1 cellular context compared by ENCODE assay signal in genomic region chr7:67302113-67303039, GRCh38.
TF ChIP-seq lines count a peak whose summit lies in the region.

No MANE protein-coding gene starts in this region.

TF ChIP-seq in H1, 55 proteins besides CTCF, POLR2A, EP300 and RAD21 (continued from another document):
- TF ChIP-seq TEAD4 (IDR thresholded peaks at IDR 0.05; ENCODE audit: low read depth, low read length) (0 out of 2 replicates have a peak, but pooled peaks have one; percentile 32), RXRA (IDR thresholded peaks at IDR 0.05; ENCODE audit: insufficient read depth, low read depth, low read length) (no peak), NRF1 (IDR thresholded peaks at IDR 0.05; ENCODE audit: low read depth, low read length) (peak; percentile 42), E2F6 (IDR thresholded peaks at IDR 0.05) (peak; percentile 31), ASH2L (IDR thresholded peaks at IDR 0.05; ENCODE audit: low read length) (peak; percentile 87), CEBPB (IDR thresholded peaks at IDR 0.05; ENCODE audit: low read depth, low read length) (no peak), MAX (IDR thresholded peaks at IDR 0.05) (peak; percentile 46), PHF8 (conservative IDR thresholded peaks at IDR 0.05; ENCODE audit: low read depth, low read length) (peak; percentile 96), KDM5A (IDR thresholded peaks at IDR 0.05; ENCODE audit: low read length) (0 out of 2 replicates have a peak, but pooled peaks have one; percentile 39), CREB1 (IDR thresholded peaks at IDR 0.05) (peak; percentile 90), HDAC6 (IDR thresholded peaks at IDR 0.05; ENCODE audit: low read depth, low read length) (no peak)
